Comparison of ENCODE assay signal across 32 cellular contexts in the genomic region with DNA sequence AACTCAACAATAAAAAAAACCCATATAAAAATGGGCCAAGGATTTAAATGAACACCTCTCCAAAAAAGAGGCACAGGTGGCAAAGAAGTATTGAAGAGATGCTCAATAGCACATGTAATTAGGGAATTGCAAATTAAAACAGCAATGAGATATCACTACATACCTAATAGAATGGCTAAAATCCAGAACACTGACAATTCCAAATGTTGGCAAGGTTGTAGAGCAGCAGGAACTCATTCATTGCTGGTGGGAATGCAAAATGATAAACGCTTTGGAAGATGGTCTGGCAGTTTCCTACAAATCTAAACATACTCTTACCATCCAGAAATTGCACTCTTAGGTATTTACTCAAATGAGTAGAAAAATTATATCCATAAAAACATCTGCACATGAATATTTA. TPM values are rescaled to one million over a fixed set of nuclear protein-coding genes. Genes with fewer than 3 reads are reported as not detected.
"Had no signal": no experiment of that assay in that cellular context is flagged by ENCODE, and none has a peak within 500 bp of the region (broad histone marks: within the 10 kb centered on the region; RNA-seq: fewer than 3 reads in every experiment).

No MANE protein-coding gene starts in this region.

- H3K27ac ChIP-seq: stomach, suprapubic skin, testis, thoracic aorta, thyroid gland, tibial artery, tibial nerve, transverse colon, upper lobe of left lung, upper lobe of right lung, uterus, vagina had no signal

- H3K36me3 ChIP-seq: stomach, suprapubic skin, thoracic aorta, thyroid gland, tibial artery, tibial nerve, transverse colon, upper lobe of left lung, upper lobe of right lung, uterus, vagina had no signal

- ATAC-seq: stimulated activated effector memory CD8-positive, alpha-beta T cell treated with anti-CD3 and anti-CD28 coated beads, Interleukin-12 subunit alpha, Interleukin-12 subunit beta, amount 100 ng/mL, for 72 hours; stimulated activated memory B cell treated with anti-CD40 and anti-IgM and Interleukin-4, amounts not matched to agents 10 μg/mL and 1 μg/mL and 100 μg/mL, for 72 hours; stimulated activated naive B cell treated with anti-CD40 and anti-IgM and Interleukin-4, amounts not matched to agents 10 μg/mL and 1 μg/mL and 100 μg/mL, for 72 hours; stimulated activated naive CD8-positive, alpha-beta T cell treated with anti-CD3 and anti-CD28 coated beads, Interleukin-15, amount 100 ng/mL, for 72 hours; stimulated activated naive CD8-positive, alpha-beta T cell treated with anti-CD3 and anti-CD28 coated beads, Interleukin-15, Interleukin-2, amounts not matched to agents 100 U/mL and 50 U/mL, for 24 hours; upper lobe of right lung had no signal

- H3K4me3 ChIP-seq: stomach, suprapubic skin, testis, thoracic aorta, thyroid gland, tibial artery, tibial nerve, transverse colon, upper lobe of left lung, upper lobe of right lung, uterus, vagina had no signal

- H3K27me3 ChIP-seq: stomach, suprapubic skin, testis, thyroid gland, tibial artery, tibial nerve, transverse colon, upper lobe of left lung, upper lobe of right lung, uterus, vagina had no signal

- H3K4me1 ChIP-seq: stomach, suprapubic skin, testis, thyroid gland, tibial artery, tibial nerve, transverse colon, upper lobe of right lung, uterus, vagina had no signal

- FAIRE-seq: urothelium cell line had no signal

- DNase-seq: stimulated activated CD4-positive, alpha-beta T cell treated with anti-CD3 and anti-CD28 coated beads, Interleukin-2, amount 100 ng/mL, for 48 hours; stimulated activated CD4-positive, alpha-beta T cell treated with anti-CD3 and anti-CD28 coated beads, Interleukin-4, amount 100 ng/mL, for 1 hour; stimulated activated CD4-positive, alpha-beta T cell treated with anti-CD3 and anti-CD28 coated beads, Interleukin-4, amount 100 ng/mL, for 24 hours; stimulated activated CD4-positive, alpha-beta T cell treated with anti-CD3 and anti-CD28 coated beads, Interleukin-4, amount 100 ng/mL, for 4 hours; stimulated activated CD8-positive, alpha-beta memory T cell treated with anti-CD3 and anti-CD28 coated beads, Interleukin-4, amount 100 ng/mL, for 48 hours; stimulated activated naive B cell treated with anti-CD40 and anti-IgM and Interleukin-4, amounts not matched to agents 10 μg/mL and 1 μg/mL and 100 μg/mL, for 72 hours; stimulated activated naive CD4-positive, alpha-beta T cell; stimulated activated naive CD4-positive, alpha-beta T cell treated with Interleukin-2 at 50 U/mL for 16 hours; stimulated activated naive CD8-positive, alpha-beta T cell treated with anti-CD3 and anti-CD28 coated beads, Interleukin-15, amount 100 ng/mL, for 72 hours; stimulated activated naive CD8-positive, alpha-beta T cell treated with anti-CD3 and anti-CD28 coated beads, Interleukin-15, Interleukin-2, amounts not matched to agents 100 U/mL and 50 U/mL, for 24 hours; stomach; substantia nigra; testis; thyroid gland; tibial artery; transverse colon; trophoblast cell; upper lobe of left lung; upper lobe of right lung; uterus had no signal

- H3K9me3 ChIP-seq: stomach, suprapubic skin, testis, thoracic aorta, thyroid gland, tibial artery, tibial nerve, transverse colon, upper lobe of left lung, upper lobe of right lung, uterus, vagina had no signal

RNA-seq across cellular contexts. Expression of gene SSTR4, which starts 34.0 kb away (rescaled TPM):
- total RNA-seq: stomach, subcutaneous adipose tissue, suprapubic skin, temporal lobe, thoracic aorta, thyroid gland, tibial nerve, transverse colon, upper lobe of right lung, ureter, urinary bladder, uterus, vagina had no signal
- polyA plus RNA-seq: stomach, thymus had no signal
